ENCODE assay signal across 33 cellular contexts in the genomic region with DNA sequence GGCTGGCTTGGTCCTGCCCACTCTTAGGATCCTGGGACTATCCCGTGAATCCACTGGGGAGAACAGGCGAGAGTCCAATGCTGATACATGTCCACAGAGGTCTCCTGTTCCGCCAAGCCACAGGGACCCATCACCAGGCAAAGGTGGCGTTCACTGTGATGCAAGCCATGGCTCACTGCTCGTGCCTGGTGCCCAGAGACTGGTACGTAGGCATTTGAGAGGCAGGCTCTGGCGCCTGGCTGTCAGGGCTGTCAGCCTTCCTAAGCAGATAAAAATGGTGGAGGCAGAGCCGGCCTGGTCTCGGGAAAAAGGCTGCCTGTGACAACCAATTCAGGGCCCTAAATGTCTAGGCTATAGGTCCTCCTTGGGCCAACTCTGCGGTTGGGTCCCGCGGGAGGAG.
"Had no signal": no experiment of that assay in that cellular context is flagged by ENCODE, and none has a peak within 500 bp of the region (broad histone marks: within the 10 kb centered on the region; RNA-seq: fewer than 3 reads in every experiment).

No MANE protein-coding gene starts in this region.

- H3K4me1 ChIP-seq: SJCRH30 had no signal

- H3K36me3 ChIP-seq: MG63, SJCRH30 had no signal

- ATAC-seq: Panc1, Right ventricle myocardium inferior, SK-N-SH treated with all-trans-retinoic acid at 6 μM for 48 hours had no signal

- H3K27ac ChIP-seq: PC-9, RWPE1, SJCRH30, SK-N-MC had no signal

- H3K4me3 ChIP-seq: MG63, PC-9, SJCRH30, SK-N-MC had no signal

- FAIRE-seq: RCC 7860 had no signal

- H2AFZ ChIP-seq: PC-9 had no signal

- H3K27me3 ChIP-seq: MG63, SJCRH30 had no signal

- H3K9me3 ChIP-seq: MG63, SJCRH30 had no signal

- DNase-seq: Kasumi-1, KG1, MG63, NCI-H1048, NCI-H1092 treated with DMSO at 0.1 percent for 48 hours, NCI-H1105 treated with DMSO at 0.1 percent for 48 hours, NCI-H1417, NCI-H1436, NCI-H146, NCI-H1694, NCI-H187, NCI-H1930, NCI-H2029 treated with DMSO at 0.1 percent for 48 hours, NCI-H2107, NCI-H2171, NCI-H226, NCI-H446 treated with DMSO at 0.1 percent for 48 hours, NCI-H510A, NCI-H524, NCI-H526, NCI-H69, NCI-H748 treated with DMSO at 0.1 percent for 48 hours, NCI-H82, PC-9, SHP77, SIG-M5, SJCRH30 had no signal

- H3K4me2 ChIP-seq: PC-9 had no signal
